In the genomic region with DNA sequence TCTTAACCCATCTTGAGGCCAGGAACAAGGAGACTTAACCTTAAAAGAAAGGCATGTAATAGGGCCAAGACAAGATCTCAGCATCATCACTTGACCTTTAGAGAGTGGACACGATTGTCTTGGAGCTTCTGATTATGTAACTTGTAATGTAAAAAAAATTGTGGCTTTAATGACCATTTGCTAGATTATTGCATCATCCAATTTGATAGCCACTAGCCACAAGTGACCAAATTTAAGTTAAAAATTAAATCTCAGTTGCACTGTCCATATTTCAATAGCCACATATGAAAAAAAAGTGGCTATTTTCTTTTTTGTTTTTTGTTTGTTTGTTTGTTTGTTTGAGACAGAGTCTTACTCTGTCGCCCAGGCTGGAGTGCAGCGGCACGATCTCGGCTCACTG, we compare ENCODE assay signal across 4 cellular contexts.
TF ChIP-seq lines count a peak whose summit lies in the region.

No MANE protein-coding gene starts in this region.

TF ChIP-seq in SK-N-SH, 30 proteins besides CTCF, POLR2A, EP300 and RAD21:
- TF ChIP-seq MXI1 (IDR thresholded peaks at IDR 0.05; ENCODE audit: low read depth, low read length) (no peak), NRF1 (IDR thresholded peaks at IDR 0.05; ENCODE audit: low read depth, low read length) (no peak), FOSL2 (IDR thresholded peaks at IDR 0.05; ENCODE audit: borderline replicate concordance, low read depth) (no peak), TAF1 (IDR thresholded peaks at IDR 0.05; ENCODE audit: borderline replicate concordance, low read depth, low read length) (no peak), SMC3 (IDR thresholded peaks at IDR 0.05; ENCODE audit: low read depth, low read length) (no peak)
- TF ChIP-seq, protein P1, sequence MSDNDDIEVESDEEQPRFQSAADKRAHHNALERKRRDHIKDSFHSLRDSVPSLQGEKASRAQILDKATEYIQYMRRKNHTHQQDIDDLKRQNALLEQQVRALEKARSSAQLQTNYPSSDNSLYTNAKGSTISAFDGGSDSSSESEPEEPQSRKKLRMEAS (IDR thresholded peaks at IDR 0.05; ENCODE audit: low read depth): no peak
- TF ChIP-seq, protein P2, sequence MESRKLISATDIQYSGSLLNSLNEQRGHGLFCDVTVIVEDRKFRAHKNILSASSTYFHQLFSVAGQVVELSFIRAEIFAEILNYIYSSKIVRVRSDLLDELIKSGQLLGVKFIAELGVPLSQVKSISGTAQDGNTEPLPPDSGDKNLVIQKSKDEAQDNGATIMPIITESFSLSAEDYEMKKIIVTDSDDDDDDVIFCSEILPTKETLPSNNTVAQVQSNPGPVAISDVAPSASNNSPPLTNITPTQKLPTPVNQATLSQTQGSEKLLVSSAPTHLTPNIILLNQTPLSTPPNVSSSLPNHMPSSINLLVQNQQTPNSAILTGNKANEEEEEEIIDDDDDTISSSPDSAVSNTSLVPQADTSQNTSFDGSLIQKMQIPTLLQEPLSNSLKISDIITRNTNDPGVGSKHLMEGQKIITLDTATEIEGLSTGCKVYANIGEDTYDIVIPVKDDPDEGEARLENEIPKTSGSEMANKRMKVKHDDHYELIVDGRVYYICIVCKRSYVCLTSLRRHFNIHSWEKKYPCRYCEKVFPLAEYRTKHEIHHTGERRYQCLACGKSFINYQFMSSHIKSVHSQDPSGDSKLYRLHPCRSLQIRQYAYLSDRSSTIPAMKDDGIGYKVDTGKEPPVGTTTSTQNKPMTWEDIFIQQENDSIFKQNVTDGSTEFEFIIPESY (IDR thresholded peaks at IDR 0.05; ENCODE audit: borderline replicate concordance, low read depth): no peak

TF ChIP-seq in SK-N-SH treated with all-trans-retinoic acid at 6 μM for 48 hours, 23 proteins besides CTCF, POLR2A, EP300 and RAD21 (continues in another document):
- TF ChIP-seq ZNF565 (CRISPR knock-in tag; conservative IDR thresholded peaks at IDR 0.05; ENCODE audit: low read depth) (no peak), TOX (CRISPR knock-in tag; IDR thresholded peaks at IDR 0.05; ENCODE audit: borderline replicate concordance) (no peak), ARNTL (CRISPR knock-in tag; IDR thresholded peaks at IDR 0.05; ENCODE audit: borderline replicate concordance, low read depth) (no peak), POU6F1 (CRISPR knock-in tag; IDR thresholded peaks at IDR 0.05; ENCODE audit: borderline replicate concordance, low read depth) (no peak)
- TF ChIP-seq, protein P3, sequence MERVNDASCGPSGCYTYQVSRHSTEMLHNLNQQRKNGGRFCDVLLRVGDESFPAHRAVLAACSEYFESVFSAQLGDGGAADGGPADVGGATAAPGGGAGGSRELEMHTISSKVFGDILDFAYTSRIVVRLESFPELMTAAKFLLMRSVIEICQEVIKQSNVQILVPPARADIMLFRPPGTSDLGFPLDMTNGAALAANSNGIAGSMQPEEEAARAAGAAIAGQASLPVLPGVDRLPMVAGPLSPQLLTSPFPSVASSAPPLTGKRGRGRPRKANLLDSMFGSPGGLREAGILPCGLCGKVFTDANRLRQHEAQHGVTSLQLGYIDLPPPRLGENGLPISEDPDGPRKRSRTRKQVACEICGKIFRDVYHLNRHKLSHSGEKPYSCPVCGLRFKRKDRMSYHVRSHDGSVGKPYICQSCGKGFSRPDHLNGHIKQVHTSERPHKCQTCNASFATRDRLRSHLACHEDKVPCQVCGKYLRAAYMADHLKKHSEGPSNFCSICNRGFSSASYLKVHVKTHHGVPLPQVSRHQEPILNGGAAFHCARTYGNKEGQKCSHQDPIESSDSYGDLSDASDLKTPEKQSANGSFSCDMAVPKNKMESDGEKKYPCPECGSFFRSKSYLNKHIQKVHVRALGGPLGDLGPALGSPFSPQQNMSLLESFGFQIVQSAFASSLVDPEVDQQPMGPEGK (CRISPR knock-in tag; IDR thresholded peaks at IDR 0.05; ENCODE audit: borderline replicate concordance): no peak

TF ChIP-seq in A549, 52 proteins besides CTCF, POLR2A, EP300 and RAD21:
- no peak for TF ChIP-seq ZFP36 (IDR thresholded peaks at IDR 0.05; ENCODE audit: borderline replicate concordance, partially characterized antibody)
- peak in 1 of 2 experiments; percentile 2; a peak in 1 of 4 replicates for TF ChIP-seq CEBPB (IDR thresholded peaks at IDR 0.05)

TF ChIP-seq in K562, 482 proteins besides CTCF, POLR2A, EP300 and RAD21:
- TF ChIP-seq CEBPB (tag; IDR thresholded peaks at IDR 0.05) (peak; percentile 71), ZNF592 (IDR thresholded peaks at IDR 0.05) (no peak), TBP (optimal IDR thresholded peaks at IDR 0.05; ENCODE audit: low read depth, low read length) (no peak), CHD1 (IDR thresholded peaks at IDR 0.05; ENCODE audit: low read length) (no peak), STAT5A (IDR thresholded peaks at IDR 0.05; ENCODE audit: borderline replicate concordance, low read length) (no peak), ZSCAN32 (CRISPR knock-in tag; IDR thresholded peaks at IDR 0.05) (peak; percentile 66; the same call in 1 of the 2 replicates), IRF9 (tag; IDR thresholded peaks at IDR 0.05) (0 out of 2 replicates have a peak, but pooled peaks have one; percentile 11), CEBPG (CRISPR knock-in tag; IDR thresholded peaks at IDR 0.05) (0 out of 2 replicates have a peak, but pooled peaks have one; percentile 40), CEBPG (tag; conservative IDR thresholded peaks at IDR 0.05 in 1 of 2, IDR thresholded peaks at IDR 0.05 in 1 of 2) (peak; percentile 83 to 89), ATF3 (IDR thresholded peaks at IDR 0.05) (peak; percentile 86), ATF3 (CRISPR knock-in tag; conservative IDR thresholded peaks at IDR 0.05) (no peak)
- TF ChIP-seq, protein P4, sequence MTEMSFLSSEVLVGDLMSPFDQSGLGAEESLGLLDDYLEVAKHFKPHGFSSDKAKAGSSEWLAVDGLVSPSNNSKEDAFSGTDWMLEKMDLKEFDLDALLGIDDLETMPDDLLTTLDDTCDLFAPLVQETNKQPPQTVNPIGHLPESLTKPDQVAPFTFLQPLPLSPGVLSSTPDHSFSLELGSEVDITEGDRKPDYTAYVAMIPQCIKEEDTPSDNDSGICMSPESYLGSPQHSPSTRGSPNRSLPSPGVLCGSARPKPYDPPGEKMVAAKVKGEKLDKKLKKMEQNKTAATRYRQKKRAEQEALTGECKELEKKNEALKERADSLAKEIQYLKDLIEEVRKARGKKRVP (CRISPR knock-in tag; IDR thresholded peaks at IDR 0.05): peak; percentile 55; the same call in 1 of the 2 replicates
